8 cellular contexts compared by ENCODE assay signal in the genomic region with DNA sequence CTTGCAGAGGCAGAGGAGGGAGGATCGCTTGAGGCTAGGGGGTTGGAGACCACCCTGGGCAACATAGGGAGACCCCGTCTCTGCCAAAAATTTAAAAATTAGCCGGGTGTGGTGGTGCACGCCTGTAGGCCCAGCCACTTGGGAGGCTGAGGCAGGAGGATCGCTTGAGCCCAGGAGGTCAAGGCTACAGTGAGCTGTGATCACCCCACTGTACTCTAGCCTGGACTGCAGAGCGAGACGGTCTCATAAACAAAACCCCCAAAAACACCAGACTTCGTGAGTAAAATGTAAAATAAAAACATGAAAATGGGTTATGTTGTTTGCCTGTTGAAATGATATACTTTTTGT. TPM values are rescaled to one million over a fixed set of nuclear protein-coding genes. Genes with fewer than 3 reads are reported as not detected.
DNase-seq lines count a peak whose midpoint lies in the region; ATAC-seq, FAIRE-seq and TF ChIP-seq lines count a peak whose summit lies in the region.

No MANE protein-coding gene starts in this region.

- H3K27ac ChIP-seq in sigmoid colon: peak overlapping the region; percentile 88 to 94 (median 88)

- H3K9me3 Mint-ChIP-seq in T-cell: peaks cover 0 to 4% (median 0%) of the 10 kb centered on the region in 3 donors

- DNase-seq in GM12864 (ENCODE audit: low read depth) (no peak), T-cell (no peak), fibroblast of villous mesenchyme (ENCODE audit: low read depth) (no peak), sigmoid colon (no peak), H54 (ENCODE audit: insufficient read length, low spot score) (no peak), islet precursor cell (no peak), NCI-H748 (lab: John Stamatoyannopoulos, UW; ENCODE audit: unreplicated experiment) (no peak)
- DNase-seq in stimulated activated CD4-positive, alpha-beta T cell treated with anti-CD3 and anti-CD28 coated beads, Interleukin-4, amount 100 ng/mL, for 4 hours: no peak

- peak overlapping the region; percentile 84 for H3K4me3 ChIP-seq in GM12864 (ENCODE audit: low read depth, low read length)
- peak overlapping the region; percentile 83 for H3K4me3 ChIP-seq in fibroblast of villous mesenchyme (ENCODE audit: low read depth, low read length)
- H3K4me3 ChIP-seq in sigmoid colon: peak overlapping the region; percentile 49 to 82 (median 76)

- intact Hi-C loops in sigmoid colon (cut with DNase I): loop anchor here (5.0 kb wide), 2 partner anchors 45 to 60 kb away; a partner anchor contains a TSS

- TF ChIP-seq POLR2A in sigmoid colon (IDR thresholded peaks at IDR 0.05) (no peak), H54 (IDR thresholded peaks at IDR 0.05; ENCODE audit: low read depth, low read length) (no peak)

- no peak for ATAC-seq in T-cell (replicated peaks in 1 of 4)

- H3K4me3 Mint-ChIP-seq in T-cell: peak overlapping the region; percentile 79 to 92 (median 87)

- peak overlapping the region; percentile 87 for H3K27ac Mint-ChIP-seq in T-cell

- POLR2A ChIA-PET in T-cell (lab: Charles Lee): interaction anchor here in 1 of 2 donors (1.0 to 1.6 kb wide), 2 partner anchors 43 to 339 kb away, joined by 4 read pairs; a partner anchor contains a TSS

- peaks cover 0 to 17% (median 10%) of the 10 kb centered on the region in 4 donors for H3K4me1 ChIP-seq in sigmoid colon

- no peaks in the 10 kb centered on the region for H3K36me3 ChIP-seq in sigmoid colon

- no peak for FAIRE-seq in H54 (lab: Jason Lieb, UNC)

- WGBS in sigmoid colon, 2 donors: 70 to 79% methylated on average over 8 of the region's 8 CpGs

- CTCF ChIA-PET in T-cell (lab: Charles Lee): interaction anchor here in 1 of 2 donors (0.7 to 2.1 kb wide), 5 partner anchors 29 to 73 kb away, joined by 3 to 12 read pairs (median 4); a partner anchor contains a TSS

- TF ChIP-seq EP300 in sigmoid colon (IDR thresholded peaks at IDR 0.05): no peak

- H3K4me1 Mint-ChIP-seq in T-cell: peaks cover 30 to 34% (median 30%) of the 10 kb centered on the region in 3 donors

- H3K27me3 Mint-ChIP-seq in T-cell: peaks cover 10 to 11% of the 10 kb centered on the region in 2 donors

- H3K27me3 ChIP-seq in sigmoid colon: no peaks in the 10 kb centered on the region

- no peak for TF ChIP-seq CTCF in GM12864 (IDR thresholded peaks at IDR 0.05; ENCODE audit: low read depth, low read length, missing control alignments)
- no peak for TF ChIP-seq CTCF in fibroblast of villous mesenchyme (IDR thresholded peaks at IDR 0.05; ENCODE audit: insufficient read depth, low read depth, low read length)
- no peak for TF ChIP-seq CTCF in sigmoid colon (IDR thresholded peaks at IDR 0.05)

- no peaks in the 10 kb centered on the region for H3K36me3 Mint-ChIP-seq in T-cell

- no peaks in the 10 kb centered on the region for H3K9me3 ChIP-seq in sigmoid colon

RNA-seq across cellular contexts. Expression of a gene that starts 0.7 kb away (rescaled TPM):
- total RNA-seq in T-cell (10 to 100 TPM; 13.2 to 27.4 (median 22.3) TPM), fibroblast of villous mesenchyme (9.7 and 12.5 TPM in 2 replicates), sigmoid colon (10 to 100 TPM; 17.5 to 35.7 (median 24.9) TPM)
- 10 to 100 TPM; 17.1 to 22.8 (median 20.6) TPM for polyA plus RNA-seq in sigmoid colon

RNA-seq across cellular contexts. Expression of a gene that starts 12.5 kb away (rescaled TPM):
- total RNA-seq in T-cell (under 1 TPM in 1 of 5 donors, not detected in 4; 0.12 TPM), fibroblast of villous mesenchyme (not detected in 2 replicates), sigmoid colon (not detected)
- polyA plus RNA-seq in sigmoid colon: not detected

RNA-seq across cellular contexts. Expression of a gene that starts 43.6 kb away (rescaled TPM):
- 10 to 100 TPM; 23.2 to 42.5 (median 38.1) TPM for total RNA-seq in T-cell
- total RNA-seq in fibroblast of villous mesenchyme: 164 and 224 TPM in 2 replicates
- total RNA-seq in sigmoid colon: 100 to 1,000 TPM; 117 to 147 (median 131) TPM
- polyA plus RNA-seq in sigmoid colon: 10 to 100 TPM; 37.9 to 82.8 (median 54.7) TPM
